1 cellular context compared by ENCODE assay signal in the genomic region with DNA sequence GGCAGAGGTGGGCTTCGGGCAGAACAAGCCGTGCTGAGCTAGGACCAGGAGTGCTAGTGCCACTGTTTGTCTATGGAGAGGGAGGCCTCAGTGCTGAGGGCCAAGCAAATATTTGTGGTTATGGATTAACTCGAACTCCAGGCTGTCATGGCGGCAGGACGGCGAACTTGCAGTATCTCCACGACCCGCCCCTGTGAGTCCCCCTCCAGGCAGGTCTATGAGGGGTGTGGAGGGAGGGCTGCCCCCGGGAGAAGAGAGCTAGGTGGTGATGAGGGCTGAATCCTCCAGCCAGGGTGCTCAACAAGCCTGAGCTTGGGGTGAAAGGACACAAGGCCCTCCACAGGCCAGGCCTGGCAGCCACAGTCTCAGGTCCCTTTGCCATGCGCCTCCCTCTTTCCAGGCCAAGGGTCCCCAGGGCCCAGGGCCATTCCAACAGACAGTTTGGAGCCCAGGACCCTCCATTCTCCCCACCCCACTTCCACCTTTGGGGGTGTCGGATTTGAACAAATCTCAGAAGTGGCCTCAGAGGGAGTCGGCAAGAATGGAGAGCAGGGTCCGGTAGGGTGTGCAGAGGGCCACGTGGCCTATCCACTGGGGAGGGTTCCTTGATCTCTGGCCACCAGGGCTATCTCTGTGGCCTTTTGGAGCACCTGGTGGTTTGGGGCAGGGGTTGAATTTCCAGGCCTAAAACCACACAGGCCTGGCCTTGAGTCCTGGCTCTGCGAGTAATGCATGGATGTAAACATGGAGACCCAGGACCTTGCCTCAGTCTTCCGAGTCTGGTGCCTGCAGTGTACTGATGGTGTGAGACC.
TF ChIP-seq lines count a peak whose summit lies in the region.

Gene PROC, plus strand, starts transcription at position 128 of the 812 bp plus-strand sequence. CDS start 1,516 bp downstream, outside the sequence.

TF ChIP-seq in HepG2, 621 proteins besides CTCF, POLR2A, EP300 and RAD21 (continued from another document):
- no peak for TF ChIP-seq ZNF274 (CRISPR knock-in tag; IDR thresholded peaks at IDR 0.05)
- TF ChIP-seq NFIC (IDR thresholded peaks at IDR 0.05; ENCODE audit: low read length) = 0 out of 2 replicates have a peak, but pooled peaks have one; percentile 70
- peak; percentile 78; the same call in 1 of the 2 replicates for TF ChIP-seq TIGD3 (CRISPR knock-in tag; IDR thresholded peaks at IDR 0.05; ENCODE audit: borderline replicate concordance)
TF ChIP-seq in HepG2: peak in this region for 417.
